ENCODE assay signal across 7 cellular contexts in genomic region chr1:207404849-207405525, GRCh38.
DNase-seq lines count a peak whose midpoint lies in the region; TF ChIP-seq lines count a peak whose summit lies in the region.

No MANE protein-coding gene starts in this region.

- H3K27ac ChIP-seq in brain microvascular endothelial cell: no peak overlapping the region

- H3K27me3 ChIP-seq in brain microvascular endothelial cell (replicated peaks): no peaks in the 10 kb centered on the region

- peak; percentile 69 for TF ChIP-seq CTCF in GM12864 (IDR thresholded peaks at IDR 0.05; ENCODE audit: low read depth, low read length, missing control alignments)
- TF ChIP-seq CTCF in brain microvascular endothelial cell (IDR thresholded peaks at IDR 0.05; ENCODE audit: low read depth, low read length, missing control alignments): peak; percentile 62

- peak; percentile 49 for DNase-seq in GM12864 (ENCODE audit: low read depth)
- DNase-seq in HPDE6-E6E7 (ENCODE audit: extremely low spot score): peak; percentile 43
- peak; percentile 77 for DNase-seq in NCI-H82 (lab: John Stamatoyannopoulos, UW)
- peak; percentile 36 for DNase-seq in brain microvascular endothelial cell
- peak; percentile 79 for DNase-seq in iris pigment epithelial cell (ENCODE audit: low read depth)
- peak; percentile 91 for DNase-seq in superior temporal gyrus (ENCODE audit: extremely low spot score)
- no peak for DNase-seq in activated effector memory CD4-positive, alpha-beta T cell treated with Interleukin-2 at 50 U/mL for 16 hours

- no peak overlapping the region for H3K4me3 ChIP-seq in GM12864 (ENCODE audit: low read depth, low read length)
- H3K4me3 ChIP-seq in brain microvascular endothelial cell (ENCODE audit: low read depth, low read length): no peak overlapping the region

- in situ Hi-C loops in brain microvascular endothelial cell (cut with HindIII; ENCODE audit: low pct_ligation_motif_present, low sequenced_read_pairs): loop anchor here (25.0 kb wide), 1 partner anchor 318 kb away; the partner anchor contains the start of gene C4BPB

- no peaks in the 10 kb centered on the region for H3K36me3 ChIP-seq in brain microvascular endothelial cell (replicated peaks)
